8 cellular contexts compared by ENCODE assay signal in the genomic region with DNA sequence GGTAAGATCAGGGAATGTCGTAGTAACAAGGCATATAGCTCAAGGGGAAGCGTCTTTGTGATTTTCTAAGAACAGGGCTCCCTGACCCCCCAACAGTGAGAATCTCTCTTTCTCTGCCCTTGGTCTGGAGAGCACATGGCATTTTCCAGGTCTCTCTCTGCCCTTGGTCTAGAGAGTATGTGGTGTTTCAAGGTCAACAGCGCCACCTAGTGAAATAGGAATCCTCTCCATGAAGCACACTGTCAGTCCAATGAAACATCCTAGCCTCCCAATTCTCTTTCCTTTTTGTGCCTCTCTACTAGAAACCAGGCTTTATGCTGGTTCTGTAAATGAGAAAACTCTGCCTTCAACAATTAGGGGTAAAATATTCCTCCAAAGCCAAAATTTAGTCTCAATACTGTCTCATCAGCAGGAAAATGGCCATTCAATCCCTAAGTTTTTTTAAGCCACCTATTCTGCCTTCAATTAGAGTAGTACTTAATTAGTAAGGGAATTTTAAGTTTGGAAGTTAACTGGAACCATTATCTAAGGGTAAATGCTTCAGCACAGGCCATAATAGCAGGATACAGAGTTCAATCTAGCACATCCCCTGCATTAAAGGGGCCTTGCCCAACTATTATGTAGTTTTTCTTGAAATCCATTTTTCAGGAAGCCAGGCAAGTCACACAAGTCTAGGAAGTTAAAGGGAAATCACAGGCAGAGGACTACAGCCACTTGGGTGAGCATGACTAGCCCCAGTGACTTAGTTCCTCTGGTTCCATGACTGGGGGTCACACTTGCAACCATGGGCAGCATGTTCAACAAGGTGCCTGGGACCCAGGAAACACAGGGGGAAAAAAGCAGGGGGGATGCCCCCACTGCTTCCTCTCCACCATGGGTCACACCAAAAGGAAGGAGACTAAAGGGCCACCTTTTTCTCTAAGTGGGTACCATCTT. TPM values are rescaled to one million over a fixed set of nuclear protein-coding genes. Genes with fewer than 3 reads are reported as not detected.
DNase-seq lines count a peak whose midpoint lies in the region; ATAC-seq and TF ChIP-seq lines count a peak whose summit lies in the region.

No MANE protein-coding gene starts in this region.

- intact Hi-C loops in right cardiac atrium (cut with DNase I) (no loop called here), body of pancreas (cut with DNase I) (no loop called here)

- no peaks in the 10 kb centered on the region for H3K4me1 ChIP-seq in right cardiac atrium (ENCODE audit: control insufficient read depth, insufficient read depth, low read length)
- H3K4me1 ChIP-seq in body of pancreas: no peaks in the 10 kb centered on the region

- peak in 1 of 7 experiments; percentile 10 for TF ChIP-seq CTCF in body of pancreas (IDR thresholded peaks at IDR 0.05)

- H3K36me3 ChIP-seq in H7 (replicated peaks; ENCODE audit: control insufficient read depth, insufficient read depth, low read length) (no peaks in the 10 kb centered on the region), body of pancreas (replicated peaks in 1 of 2; ENCODE audit: insufficient read depth in 1 of 2, low read depth in 2 of 2) (no peaks in the 10 kb centered on the region)

- peaks cover 3% of the 10 kb centered on the region for H3K9me3 ChIP-seq in right cardiac atrium (ENCODE audit: control insufficient read depth, low read length)
- H3K9me3 ChIP-seq in body of pancreas: peaks cover 0 to 37% (median 0%) of the 10 kb centered on the region in 3 donors

- H3K4me3 ChIP-seq in H7 (ENCODE audit: insufficient read depth, low read depth, low read length) (no peak overlapping the region), right cardiac atrium (ENCODE audit: low read length) (no peak overlapping the region), body of pancreas (no peak overlapping the region)

- DNase-seq in AG20443 (ENCODE audit: low spot score) (peak; percentile 35), H7 (peak; percentile 67), NCI-H82 treated with DMSO at 0.1 percent for 48 hours (lab: John Stamatoyannopoulos, UW; ENCODE audit: unreplicated experiment) (peak; percentile 54), right cardiac atrium (no peak), body of pancreas (no peak)
- DNase-seq in activated naive CD4-positive, alpha-beta T cell treated with Interleukin-2 at 50 U/mL for 16 hours: peak; percentile 39
- DNase-seq in stimulated activated CD4-positive, alpha-beta T cell treated with anti-CD3 and anti-CD28 coated beads, TNF-alpha, amount 100 ng/mL, for 48 hours (ENCODE audit: low read depth in 3 of 3): peak in 2 of 3 donors; percentile 31 to 46

- no peak for TF ChIP-seq POLR2A in body of pancreas (IDR thresholded peaks at IDR 0.05)

- ATAC-seq in right cardiac atrium (peak; percentile 50 to 66), GM18861 (IDR thresholded peaks at IDR 0.05; ENCODE audit: unreplicated experiment) (no peak), body of pancreas (no peak)

- H3K27ac ChIP-seq in right cardiac atrium (ENCODE audit: low read length): no peak overlapping the region
- H3K27ac ChIP-seq in body of pancreas: no peak overlapping the region

- H3K27me3 ChIP-seq in H7 (ENCODE audit: control insufficient read depth, insufficient read depth, low read length): no peaks in the 10 kb centered on the region
- H3K27me3 ChIP-seq in right cardiac atrium (ENCODE audit: control insufficient read depth, insufficient read depth): no peaks in the 10 kb centered on the region
- no peaks in the 10 kb centered on the region for H3K27me3 ChIP-seq in body of pancreas

- WGBS in right cardiac atrium: 64% methylated on average over 3 of the region's 3 CpGs
- 56 to 72% methylated on average over 3 of the region's 3 CpGs for WGBS in body of pancreas, 2 donors

RNA-seq across cellular contexts. Expression of a gene that starts 12.4 kb away (rescaled TPM):
- total RNA-seq in H7 (2014; rRNA removed; shearing (Covaris generic)): 62.5 and 66.6 TPM in 2 replicates
- total RNA-seq in right cardiac atrium (10 to 100 TPM; 50.0 to 59.7 (median 50.9) TPM), body of pancreas (100 to 1,000 TPM in 1 of 2 donors, 10 to 100 TPM in 1; 59.1 to 115 TPM)
- 13.1 TPM for polyA plus RNA-seq in right cardiac atrium

RNA-seq across cellular contexts. Expression of a gene that starts 39.0 kb away (rescaled TPM):
- 21.0 and 28.9 TPM in 2 replicates for total RNA-seq in H7 (2014; rRNA removed; shearing (Covaris generic))
- 10 to 100 TPM; 64.7 to 79.6 (median 72.8) TPM for total RNA-seq in right cardiac atrium
- 120 TPM for polyA plus RNA-seq in right cardiac atrium
- total RNA-seq in body of pancreas: 10 to 100 TPM; 19.7 to 22.4 TPM

RNA-seq across cellular contexts. Expression of a gene that starts 44.2 kb away (rescaled TPM):
- 2,373 and 3,387 TPM in 2 replicates for total RNA-seq in H7 (2014; rRNA removed; shearing (Covaris generic))
- total RNA-seq in right cardiac atrium: 1,000 to 10,000 TPM in 2 of 4 donors, 100 to 1,000 TPM in 2; 949 to 1,084 (median 1,011) TPM
- polyA plus RNA-seq in right cardiac atrium: 1,230 TPM
- 1,000 to 10,000 TPM; 1,760 to 2,564 TPM for total RNA-seq in body of pancreas

Comparison
In these comparisons a context has a peak if more than half of its experiments do, and no peak if none do; other contexts are left out.
1. DNase-seq: peak in AG20443 (single experiment), H7 (single experiment), NCI-H82 treated with DMSO at 0.1 percent for 48 hours (single experiment), activated naive CD4-positive, alpha-beta T cell treated with Interleukin-2 at 50 U/mL for 16 hours (single experiment) and stimulated activated CD4-positive, alpha-beta T cell treated with anti-CD3 and anti-CD28 coated beads, TNF-alpha, amount 100 ng/mL, for 48 hours (2 of 3); none in right cardiac atrium (0 of 3) and body of pancreas (0 of 4).
2. ATAC-seq: peak in right cardiac atrium (2 of 2); none in GM18861 (single experiment) and body of pancreas (single experiment).